Comparison of ENCODE assay signal across 1 cellular context in genomic region chr11:36115378-36115801, GRCh38.
TF ChIP-seq lines count a peak whose summit lies in the region.

No MANE protein-coding gene starts in this region.

TF ChIP-seq in K562, 482 proteins besides CTCF, POLR2A, EP300 and RAD21 (continued from another document):
- TF ChIP-seq RBM14 (IDR thresholded peaks at IDR 0.05; ENCODE audit: borderline replicate concordance, insufficient read depth, low read depth, low read length) (no peak), CBFA2T2 (conservative IDR thresholded peaks at IDR 0.05) (0 out of 2 replicates have a peak, but pooled peaks have one; percentile 15), KLF6 (CRISPR knock-in tag; IDR thresholded peaks at IDR 0.05; ENCODE audit: borderline replicate concordance) (no peak), MYC (IDR thresholded peaks at IDR 0.05; ENCODE audit: low read depth, low read length) (no peak), MYC (CRISPR knock-in tag; IDR thresholded peaks at IDR 0.05; ENCODE audit: borderline replicate concordance, low read depth) (no peak), TEAD1 (CRISPR knock-in tag; IDR thresholded peaks at IDR 0.05) (peak in 1 of 2 experiments; percentile 45; a peak in 1 of 4 replicates), ZNF184 (CRISPR knock-in tag; IDR thresholded peaks at IDR 0.05) (no peak), BACH1 (tag; IDR thresholded peaks at IDR 0.05) (peak; percentile 92), HMG20A (CRISPR knock-in tag; conservative IDR thresholded peaks at IDR 0.05) (no peak), ZNF175 (CRISPR knock-in tag; IDR thresholded peaks at IDR 0.05; ENCODE audit: low read depth) (peak; percentile 91), ZNF551 (CRISPR knock-in tag; IDR thresholded peaks at IDR 0.05) (no peak), SAP30 (IDR thresholded peaks at IDR 0.05; ENCODE audit: borderline replicate concordance, insufficient read depth, low read depth, low read length, poor library complexity, severe bottlenecking) (no peak), GATAD2A (IDR thresholded peaks at IDR 0.05) (peak; percentile 62; the same call in 1 of the 2 replicates), HSF4 (CRISPR knock-in tag; IDR thresholded peaks at IDR 0.05; ENCODE audit: borderline replicate concordance) (no peak), L3MBTL2 (IDR thresholded peaks at IDR 0.05) (peak; percentile 90), ZEB2 (IDR thresholded peaks at IDR 0.05) (peak; percentile 90), TRIM24 (IDR thresholded peaks at IDR 0.05) (peak; percentile 59 to 75), KDM4B (IDR thresholded peaks at IDR 0.05; ENCODE audit: borderline replicate concordance in 2 of 2, low read depth in 1 of 2) (peak in 1 of 2 experiments; percentile 49; a peak in 1 of 4 replicates), BCOR (IDR thresholded peaks at IDR 0.05) (no peak)
